Comparison of ENCODE assay signal across 1 cellular context in the genomic region with DNA sequence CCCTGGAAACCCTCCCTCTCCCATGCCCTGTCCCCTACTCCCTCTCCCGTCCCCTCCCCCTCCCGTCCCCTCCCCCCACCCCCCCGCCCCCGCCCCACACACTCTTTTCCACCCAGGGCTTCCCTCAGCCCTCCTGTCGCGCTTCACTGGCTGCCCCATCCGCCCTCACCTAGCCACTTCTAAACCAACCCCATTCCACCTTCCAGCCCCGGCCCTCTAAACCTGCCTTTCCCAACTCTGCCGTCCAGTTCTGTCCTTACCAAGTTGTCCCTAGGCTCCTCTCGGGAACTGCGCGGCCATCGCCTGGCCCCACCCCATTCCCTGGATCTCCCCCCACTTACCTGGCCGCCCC.
TF ChIP-seq lines count a peak whose summit lies in the region.

No MANE protein-coding gene starts in this region.

TF ChIP-seq in GM23338, 12 proteins besides CTCF, POLR2A, EP300 and RAD21 (continued from another document):
- TF ChIP-seq, protein P1, sequence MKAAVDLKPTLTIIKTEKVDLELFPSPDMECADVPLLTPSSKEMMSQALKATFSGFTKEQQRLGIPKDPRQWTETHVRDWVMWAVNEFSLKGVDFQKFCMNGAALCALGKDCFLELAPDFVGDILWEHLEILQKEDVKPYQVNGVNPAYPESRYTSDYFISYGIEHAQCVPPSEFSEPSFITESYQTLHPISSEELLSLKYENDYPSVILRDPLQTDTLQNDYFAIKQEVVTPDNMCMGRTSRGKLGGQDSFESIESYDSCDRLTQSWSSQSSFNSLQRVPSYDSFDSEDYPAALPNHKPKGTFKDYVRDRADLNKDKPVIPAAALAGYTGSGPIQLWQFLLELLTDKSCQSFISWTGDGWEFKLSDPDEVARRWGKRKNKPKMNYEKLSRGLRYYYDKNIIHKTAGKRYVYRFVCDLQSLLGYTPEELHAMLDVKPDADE (IDR thresholded peaks at IDR 0.05): no peak
- TF ChIP-seq EZH2 (IDR thresholded peaks at IDR 0.05; ENCODE audit: low read depth, unreplicated experiment): no peak
- TF ChIP-seq JUNB (IDR thresholded peaks at IDR 0.05; ENCODE audit: unreplicated experiment): no peak
- no peak for TF ChIP-seq ZNF114 (CRISPR knock-in tag; IDR thresholded peaks at IDR 0.05)
- no peak for TF ChIP-seq NANOG (IDR thresholded peaks at IDR 0.05; ENCODE audit: borderline replicate concordance)
- TF ChIP-seq, protein P2, sequence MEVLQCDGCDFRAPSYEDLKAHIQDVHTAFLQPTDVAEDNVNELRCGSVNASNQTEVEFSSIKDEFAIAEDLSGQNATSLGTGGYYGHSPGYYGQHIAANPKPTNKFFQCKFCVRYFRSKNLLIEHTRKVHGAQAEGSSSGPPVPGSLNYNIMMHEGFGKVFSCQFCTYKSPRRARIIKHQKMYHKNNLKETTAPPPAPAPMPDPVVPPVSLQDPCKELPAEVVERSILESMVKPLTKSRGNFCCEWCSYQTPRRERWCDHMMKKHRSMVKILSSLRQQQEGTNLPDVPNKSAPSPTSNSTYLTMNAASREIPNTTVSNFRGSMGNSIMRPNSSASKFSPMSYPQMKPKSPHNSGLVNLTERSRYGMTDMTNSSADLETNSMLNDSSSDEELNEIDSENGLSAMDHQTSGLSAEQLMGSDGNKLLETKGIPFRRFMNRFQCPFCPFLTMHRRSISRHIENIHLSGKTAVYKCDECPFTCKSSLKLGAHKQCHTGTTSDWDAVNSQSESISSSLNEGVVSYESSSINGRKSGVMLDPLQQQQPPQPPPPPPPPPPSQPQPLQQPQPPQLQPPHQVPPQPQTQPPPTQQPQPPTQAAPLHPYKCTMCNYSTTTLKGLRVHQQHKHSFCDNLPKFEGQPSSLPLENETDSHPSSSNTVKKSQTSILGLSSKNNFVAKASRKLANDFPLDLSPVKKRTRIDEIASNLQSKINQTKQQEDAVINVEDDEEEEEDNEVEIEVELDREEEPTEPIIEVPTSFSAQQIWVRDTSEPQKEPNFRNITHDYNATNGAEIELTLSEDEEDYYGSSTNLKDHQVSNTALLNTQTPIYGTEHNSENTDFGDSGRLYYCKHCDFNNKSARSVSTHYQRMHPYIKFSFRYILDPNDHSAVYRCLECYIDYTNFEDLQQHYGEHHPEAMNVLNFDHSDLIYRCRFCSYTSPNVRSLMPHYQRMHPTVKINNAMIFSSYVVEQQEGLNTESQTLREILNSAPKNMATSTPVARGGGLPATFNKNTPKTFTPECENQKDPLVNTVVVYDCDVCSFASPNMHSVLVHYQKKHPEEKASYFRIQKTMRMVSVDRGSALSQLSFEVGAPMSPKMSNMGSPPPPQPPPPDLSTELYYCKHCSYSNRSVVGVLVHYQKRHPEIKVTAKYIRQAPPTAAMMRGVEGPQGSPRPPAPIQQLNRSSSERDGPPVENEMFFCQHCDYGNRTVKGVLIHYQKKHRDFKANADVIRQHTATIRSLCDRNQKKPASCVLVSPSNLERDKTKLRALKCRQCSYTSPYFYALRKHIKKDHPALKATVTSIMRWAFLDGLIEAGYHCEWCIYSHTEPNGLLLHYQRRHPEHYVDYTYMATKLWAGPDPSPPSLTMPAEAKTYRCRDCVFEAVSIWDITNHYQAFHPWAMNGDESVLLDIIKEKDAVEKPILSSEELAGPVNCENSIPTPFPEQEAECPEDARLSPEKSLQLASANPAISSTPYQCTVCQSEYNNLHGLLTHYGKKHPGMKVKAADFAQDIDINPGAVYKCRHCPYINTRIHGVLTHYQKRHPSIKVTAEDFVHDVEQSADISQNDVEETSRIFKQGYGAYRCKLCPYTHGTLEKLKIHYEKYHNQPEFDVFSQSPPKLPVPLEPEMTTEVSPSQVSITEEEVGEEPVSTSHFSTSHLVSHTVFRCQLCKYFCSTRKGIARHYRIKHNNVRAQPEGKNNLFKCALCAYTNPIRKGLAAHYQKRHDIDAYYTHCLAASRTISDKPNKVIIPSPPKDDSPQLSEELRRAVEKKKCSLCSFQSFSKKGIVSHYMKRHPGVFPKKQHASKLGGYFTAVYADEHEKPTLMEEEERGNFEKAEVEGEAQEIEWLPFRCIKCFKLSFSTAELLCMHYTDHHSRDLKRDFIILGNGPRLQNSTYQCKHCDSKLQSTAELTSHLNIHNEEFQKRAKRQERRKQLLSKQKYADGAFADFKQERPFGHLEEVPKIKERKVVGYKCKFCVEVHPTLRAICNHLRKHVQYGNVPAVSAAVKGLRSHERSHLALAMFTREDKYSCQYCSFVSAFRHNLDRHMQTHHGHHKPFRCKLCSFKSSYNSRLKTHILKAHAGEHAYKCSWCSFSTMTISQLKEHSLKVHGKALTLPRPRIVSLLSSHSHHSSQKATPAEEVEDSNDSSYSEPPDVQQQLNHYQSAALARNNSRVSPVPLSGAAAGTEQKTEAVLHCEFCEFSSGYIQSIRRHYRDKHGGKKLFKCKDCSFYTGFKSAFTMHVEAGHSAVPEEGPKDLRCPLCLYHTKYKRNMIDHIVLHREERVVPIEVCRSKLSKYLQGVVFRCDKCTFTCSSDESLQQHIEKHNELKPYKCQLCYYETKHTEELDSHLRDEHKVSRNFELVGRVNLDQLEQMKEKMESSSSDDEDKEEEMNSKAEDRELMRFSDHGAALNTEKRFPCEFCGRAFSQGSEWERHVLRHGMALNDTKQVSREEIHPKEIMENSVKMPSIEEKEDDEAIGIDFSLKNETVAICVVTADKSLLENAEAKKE (CRISPR knock-in tag; IDR thresholded peaks at IDR 0.05): no peak
- TF ChIP-seq, protein P3, sequence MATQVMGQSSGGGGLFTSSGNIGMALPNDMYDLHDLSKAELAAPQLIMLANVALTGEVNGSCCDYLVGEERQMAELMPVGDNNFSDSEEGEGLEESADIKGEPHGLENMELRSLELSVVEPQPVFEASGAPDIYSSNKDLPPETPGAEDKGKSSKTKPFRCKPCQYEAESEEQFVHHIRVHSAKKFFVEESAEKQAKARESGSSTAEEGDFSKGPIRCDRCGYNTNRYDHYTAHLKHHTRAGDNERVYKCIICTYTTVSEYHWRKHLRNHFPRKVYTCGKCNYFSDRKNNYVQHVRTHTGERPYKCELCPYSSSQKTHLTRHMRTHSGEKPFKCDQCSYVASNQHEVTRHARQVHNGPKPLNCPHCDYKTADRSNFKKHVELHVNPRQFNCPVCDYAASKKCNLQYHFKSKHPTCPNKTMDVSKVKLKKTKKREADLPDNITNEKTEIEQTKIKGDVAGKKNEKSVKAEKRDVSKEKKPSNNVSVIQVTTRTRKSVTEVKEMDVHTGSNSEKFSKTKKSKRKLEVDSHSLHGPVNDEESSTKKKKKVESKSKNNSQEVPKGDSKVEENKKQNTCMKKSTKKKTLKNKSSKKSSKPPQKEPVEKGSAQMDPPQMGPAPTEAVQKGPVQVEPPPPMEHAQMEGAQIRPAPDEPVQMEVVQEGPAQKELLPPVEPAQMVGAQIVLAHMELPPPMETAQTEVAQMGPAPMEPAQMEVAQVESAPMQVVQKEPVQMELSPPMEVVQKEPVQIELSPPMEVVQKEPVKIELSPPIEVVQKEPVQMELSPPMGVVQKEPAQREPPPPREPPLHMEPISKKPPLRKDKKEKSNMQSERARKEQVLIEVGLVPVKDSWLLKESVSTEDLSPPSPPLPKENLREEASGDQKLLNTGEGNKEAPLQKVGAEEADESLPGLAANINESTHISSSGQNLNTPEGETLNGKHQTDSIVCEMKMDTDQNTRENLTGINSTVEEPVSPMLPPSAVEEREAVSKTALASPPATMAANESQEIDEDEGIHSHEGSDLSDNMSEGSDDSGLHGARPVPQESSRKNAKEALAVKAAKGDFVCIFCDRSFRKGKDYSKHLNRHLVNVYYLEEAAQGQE (IDR thresholded peaks at IDR 0.05; ENCODE audit: unreplicated experiment): no peak
- TF ChIP-seq ZNF331 (CRISPR knock-in tag; IDR thresholded peaks at IDR 0.05; ENCODE audit: low read depth): no peak
TF ChIP-seq in GM23338: peak in this region for 0.
